24 cellular contexts compared by ENCODE assay signal in genomic region chr1:241964550-241965241, GRCh38. TPM values are rescaled to one million over a fixed set of nuclear protein-coding genes. Genes with fewer than 3 reads are reported as not detected.
DNase-seq lines count a peak whose midpoint lies in the region; ATAC-seq, FAIRE-seq and TF ChIP-seq lines count a peak whose summit lies in the region.
"Had no signal": no experiment of that assay in that cellular context is flagged by ENCODE, and none has a peak within 500 bp of the region (broad histone marks: within the 10 kb centered on the region; RNA-seq: fewer than 3 reads in every experiment).

No MANE protein-coding gene starts in this region.

- no TSS peak for BruUV-seq in K562 (replicated peaks; lab: Mats Ljungman, UMichigan)

- H3K4me2 ChIP-seq in K562 (ENCODE audit: insufficient read depth, low read length) (no peak overlapping the region), osteoblast (ENCODE audit: insufficient read depth, low read length) (no peak overlapping the region)

- DNase-seq in NB4 (ENCODE audit: low read depth): peak; percentile 52
- no peak for DNase-seq in K562 (ENCODE audit: extremely low read depth in 1 of 4, low spot score in 3 of 4)
- peak; percentile 16 for DNase-seq in glomerular endothelial cell (ENCODE audit: extremely low read depth, low read depth, low spot score)
- DNase-seq in osteoblast (ENCODE audit: insufficient read length, low spot score, missing footprints): peak; percentile 54
- no peak for DNase-seq in T1000 (lab: John Stamatoyannopoulos, UW)
- DNase-seq in RWPE1 (ENCODE audit: low spot score): no peak
- no peak for DNase-seq in small intestine
- DNase-seq in DMS79 treated with DMSO at 0.1 percent for 48 hours (lab: John Stamatoyannopoulos, UW): no peak
- DNase-seq: activated CD8-positive, alpha-beta T cell treated with anti-CD3 and anti-CD28 coated beads, Interleukin-2, amount 10 ng/mL, durations not matched to agents 7 days and 5 days; activated naive CD8-positive, alpha-beta T cell treated with anti-CD3 and anti-CD28 coated beads, Interleukin-2, amount 50 U/mL, for 24 hours; Calu3; central memory CD4-positive, alpha-beta T cell; GDM1; glutamatergic neuron; H7; NCI-H187 treated with DMSO at 0.1 percent for 48 hours; NCI-H446; stimulated activated CD4-positive, alpha-beta T cell treated with anti-CD3 and anti-CD28 coated beads, Interleukin-4, amount 100 ng/mL, for 4 hours had no signal

- H3K27me3 ChIP-seq in K562 (ENCODE audit: control insufficient read depth in 2 of 2, insufficient read depth in 2 of 2, low read length in 2 of 2) (peaks cover 7 to 25% of the 10 kb centered on the region in 2 experiments; a peak in 3 of 5 replicates), osteoblast (ENCODE audit: insufficient read depth, low read length) (no peaks in the 10 kb centered on the region), small intestine (ENCODE audit: control insufficient read depth in 2 of 2, insufficient read depth in 2 of 2, low read length in 2 of 2) (no peaks in the 10 kb centered on the region)
- H3K27me3 ChIP-seq: neutrophil had no signal

- ATAC-seq in K562: peak; percentile 66
- ATAC-seq: activated CD8-positive, alpha-beta T cell treated with anti-CD3 and anti-CD28 coated beads, Interleukin-2, amount 10 ng/mL, durations not matched to agents 7 days and 5 days; activated naive CD8-positive, alpha-beta T cell treated with anti-CD3 and anti-CD28 coated beads, Interleukin-2, amount 50 U/mL, for 24 hours had no signal

- intact Hi-C loops in K562 (cut with micrococcal nuclease): no loop called here

- no peaks in the 10 kb centered on the region for H3K36me3 ChIP-seq in K562 (ENCODE audit: control insufficient read depth, insufficient read depth, low read length)
- no peaks in the 10 kb centered on the region for H3K36me3 ChIP-seq in osteoblast (ENCODE audit: insufficient read depth, low read length)
- no peaks in the 10 kb centered on the region for H3K36me3 ChIP-seq in small intestine (ENCODE audit: control insufficient read depth in 2 of 2, insufficient read depth in 2 of 2, low read length in 2 of 2)
- H3K36me3 ChIP-seq: neutrophil had no signal

- TF ChIP-seq POLR2A in NB4 (IDR thresholded peaks at IDR 0.05; ENCODE audit: extremely low read depth, insufficient read length) (no peak), K562 (conservative IDR thresholded peaks at IDR 0.05) (no peak)

- TF ChIP-seq CTCF in NB4 (IDR thresholded peaks at IDR 0.05; ENCODE audit: low read depth, low read length): no peak
- TF ChIP-seq CTCF in K562 (IDR thresholded peaks at IDR 0.05 in 2 of 3, conservative IDR thresholded peaks at IDR 0.05 in 1 of 3; ENCODE audit: insufficient read depth in 2 of 3, low read depth in 1 of 3, low read length in 3 of 3): no peak
- no peak for TF ChIP-seq CTCF in osteoblast (IDR thresholded peaks at IDR 0.05; ENCODE audit: extremely low read depth, low read depth, low read length)
- no peak for TF ChIP-seq CTCF in RWPE1 (conservative IDR thresholded peaks at IDR 0.05; ENCODE audit: low read depth)

- no peaks in the 10 kb centered on the region for H3K4me1 ChIP-seq in K562 (replicated peaks in 1 of 2; ENCODE audit: control insufficient read depth in 2 of 2, insufficient read depth in 2 of 2, low read length in 2 of 2)
- no peaks in the 10 kb centered on the region for H3K4me1 ChIP-seq in osteoblast (ENCODE audit: insufficient read depth, low read length)
- no peaks in the 10 kb centered on the region for H3K4me1 ChIP-seq in small intestine (ENCODE audit: control insufficient read depth in 2 of 2, insufficient read depth in 1 of 2, low read depth in 1 of 2, low read length in 1 of 2)

- no peak for FAIRE-seq in K562 (lab: Jason Lieb, UNC)
- no peak for FAIRE-seq in small intestine (lab: Jason Lieb, UNC)
- FAIRE-seq: GM12891 had no signal

- H4K20me1 ChIP-seq in K562 (replicated peaks; ENCODE audit: control insufficient read depth, insufficient read depth, low read length) (no peaks in the 10 kb centered on the region), osteoblast (ENCODE audit: insufficient read depth, low read length) (no peaks in the 10 kb centered on the region)

- no peaks in the 10 kb centered on the region for H3K79me2 ChIP-seq in K562 (ENCODE audit: control insufficient read depth, insufficient read depth, low read length)
- no peaks in the 10 kb centered on the region for H3K79me2 ChIP-seq in osteoblast (ENCODE audit: insufficient read depth, low read length)

- no peak for TF ChIP-seq RAD21 in K562 (CRISPR knock-in tag; conservative IDR thresholded peaks at IDR 0.05 in 1 of 2, IDR thresholded peaks at IDR 0.05 in 1 of 2)

- 26% methylated on average over 8 of the region's 8 CpGs for WGBS in K562 (ENCODE audit: insufficient coverage, low coverage, missing lambda C conversion rate)
- 74 to 83% (median 78%) methylated on average over 8 of the region's 8 CpGs for WGBS in small intestine, 3 donors

- H3K27ac ChIP-seq in K562 (ENCODE audit: extremely low read depth, low read depth, low read length): no peak overlapping the region
- H3K27ac ChIP-seq in osteoblast (ENCODE audit: low read depth, low read length): no peak overlapping the region
- H3K27ac ChIP-seq in RWPE1: no peak overlapping the region
- H3K27ac ChIP-seq in small intestine (ENCODE audit: low read depth in 1 of 2, low read length in 1 of 2): no peak overlapping the region
- H3K27ac ChIP-seq: neutrophil, VCaP had no signal

- no peak for TF ChIP-seq EP300 in K562 (IDR thresholded peaks at IDR 0.05; ENCODE audit: low read length)

- H3K9ac ChIP-seq in K562 (ENCODE audit: insufficient read depth in 1 of 2, low read depth in 2 of 2, low read length in 2 of 2): no peak overlapping the region

- POLR2A ChIA-PET in K562 (lab: Yijun Ruan, JAX): no interaction called here
- POLR2A ChIA-PET in RWPE1 (lab: Yijun Ruan, JAX; ENCODE audit: low non-redundant PET): no interaction called here

- no peaks in the 10 kb centered on the region for H3K9me3 ChIP-seq in K562 (replicated peaks; ENCODE audit: control insufficient read depth, insufficient read depth, low read depth, low read length)
- no peaks in the 10 kb centered on the region for H3K9me3 ChIP-seq in osteoblast (ENCODE audit: low read depth, low read length)
- H3K9me3 ChIP-seq in small intestine (ENCODE audit: control insufficient read depth, low read depth): no peaks in the 10 kb centered on the region
- H3K9me3 ChIP-seq: neutrophil had no signal

- CTCF ChIA-PET in K562 (lab: Yijun Ruan, JAX; ENCODE audit: low intra/inter-chr PET ratio): no interaction called here
- CTCF ChIA-PET in RWPE1 (lab: Yijun Ruan, JAX): no interaction called here

- no peak overlapping the region for H3K4me3 ChIP-seq in NB4 (ENCODE audit: low read depth, low read length)
- no peak overlapping the region for H3K4me3 ChIP-seq in K562
- no peak overlapping the region for H3K4me3 ChIP-seq in osteoblast (ENCODE audit: insufficient read depth, low read length)
- H3K4me3 ChIP-seq in small intestine (ENCODE audit: low read depth in 1 of 2, low read length in 2 of 2): no peak overlapping the region

- H2AFZ ChIP-seq in K562 (ENCODE audit: low read depth, low read length): no peak overlapping the region
- no peak overlapping the region for H2AFZ ChIP-seq in osteoblast (ENCODE audit: low read length)

- H3K9me1 ChIP-seq in K562 (ENCODE audit: control insufficient read depth, insufficient read depth, low read length): no peaks in the 10 kb centered on the region

- in situ Hi-C loops in K562 (cut with MboI): no loop called here

TF ChIP-seq in K562, 482 proteins besides CTCF, POLR2A, EP300 and RAD21 (continues in another document):
- no peak for TF ChIP-seq ATF1 (CRISPR knock-in tag; IDR thresholded peaks at IDR 0.05)
- TF ChIP-seq ATF1 (tag; IDR thresholded peaks at IDR 0.05): peak; percentile 65
- TF ChIP-seq CEBPB (tag; IDR thresholded peaks at IDR 0.05): peak; percentile 74

RNA-seq across cellular contexts. Expression of gene BECN2, which starts 7.1 kb away (rescaled TPM):
- total RNA-seq in K562 (2011; cell fraction: chromatin; rRNA removed; ENCODE audit: low replicate concordance): not detected in 2 replicates
- not detected in 2 replicates for total RNA-seq in K562 (2011; cell fraction: nucleolus; rRNA removed)
- total RNA-seq in K562 (2011; cell fraction: nucleoplasm; rRNA removed): not detected in 2 replicates
- total RNA-seq in K562 (2014; rRNA removed) (not detected in 2 replicates), K562 (2014; rRNA removed; fragmentation: Illumina TruSeq; extraction: Trizol) (not detected in 2 replicates), K562 (2015; rRNA removed; fragmentation: Illumina TruSeq; extraction: Trizol) (not detected in 2 replicates), K562 (2021) (not detected in 2 replicates), glomerular endothelial cell (not detected in 2 replicates), osteoblast (not detected in 2 replicates)
- polyA plus RNA-seq in K562 (2011; rRNA removed) (not detected in 2 replicates), K562 (2014; fragmentation: Illumina TruSeq; extraction: Trizol) (not detected in 2 replicates), K562 (2014; fragmentation: Nextera tagmentation; extraction: Ambion mirVana) (not detected), K562 (2014; rRNA removed) (not detected in 2 replicates), small intestine (not detected)
- not detected in 2 replicates for polyA plus RNA-seq in K562 (2011; cell fraction: cytosol; rRNA removed)
- not detected in 2 replicates for polyA plus RNA-seq in K562 (2011; cell fraction: nucleus; rRNA removed)
- not detected in 2 replicates for polyA plus RNA-seq in K562 (2012)
- not detected in 2 replicates for polyA minus RNA-seq in K562 (2011; rRNA and poly(A)+ RNA removed)
- polyA minus RNA-seq in K562 (2011; cell fraction: cytosol; rRNA and poly(A)+ RNA removed): not detected in 2 replicates
- polyA minus RNA-seq in K562 (2011; cell fraction: nucleus; rRNA and poly(A)+ RNA removed): not detected in 2 replicates
- total RNA-seq: activated CD8-positive, alpha-beta T cell treated with anti-CD3 and anti-CD28 coated beads, Interleukin-2, amount 10 ng/mL, durations not matched to agents 7 days and 5 days; activated T-helper 1 cell treated with anti-CD3 and anti-CD28 coated beads, Interleukin-12 subunit alpha, Interleukin-12 subunit beta, Interleukin-2, Interleukin-4 antibody, amounts not matched to agents 30 ng/mL and 10 ng/mL and 1 ng/mL, durations not matched to agents 14 hours and 24 hours and 36 hours; Calu3; H7; mesothelial cell of epicardium; OCI-LY7 had no signal

RNA-seq across cellular contexts. Expression of gene MAP1LC3C, which starts 34.2 kb away (rescaled TPM):
- not detected in 2 replicates for total RNA-seq in K562 (2011; cell fraction: chromatin; rRNA removed; ENCODE audit: low replicate concordance)
- total RNA-seq in K562 (2011; cell fraction: nucleolus; rRNA removed): not detected in 2 replicates
- not detected in 2 replicates for total RNA-seq in K562 (2011; cell fraction: nucleoplasm; rRNA removed)
- total RNA-seq in K562 (2014; rRNA removed) (not detected in 2 replicates), K562 (2014; rRNA removed; fragmentation: Illumina TruSeq; extraction: Trizol) (not detected in 2 replicates), K562 (2015; rRNA removed; fragmentation: Illumina TruSeq; extraction: Trizol) (not detected in 2 replicates), K562 (2021) (not detected in 2 replicates), glomerular endothelial cell (0.92 TPM in 1 of 2 replicates, not detected in the other), osteoblast (under 0.01 and 0.29 TPM in 2 replicates)
- polyA plus RNA-seq in K562 (2011; rRNA removed) (not detected in 2 replicates), K562 (2014; fragmentation: Illumina TruSeq; extraction: Trizol) (not detected in 2 replicates), K562 (2014; fragmentation: Nextera tagmentation; extraction: Ambion mirVana) (not detected), K562 (2014; rRNA removed) (not detected in 2 replicates), small intestine (1 to 10 TPM in 1 of 3 donors, not detected in 2; 3.1 TPM)
- polyA plus RNA-seq in K562 (2011; cell fraction: cytosol; rRNA removed): not detected in 2 replicates
- polyA plus RNA-seq in K562 (2011; cell fraction: nucleus; rRNA removed): not detected in 2 replicates
- 0.11 TPM in 1 of 2 replicates, not detected in the other for polyA plus RNA-seq in K562 (2012)
- not detected in 2 replicates for polyA minus RNA-seq in K562 (2011; rRNA and poly(A)+ RNA removed)
- not detected in 2 replicates for polyA minus RNA-seq in K562 (2011; cell fraction: cytosol; rRNA and poly(A)+ RNA removed)
- polyA minus RNA-seq in K562 (2011; cell fraction: nucleus; rRNA and poly(A)+ RNA removed): not detected in 2 replicates
- total RNA-seq: activated CD8-positive, alpha-beta T cell treated with anti-CD3 and anti-CD28 coated beads, Interleukin-2, amount 10 ng/mL, durations not matched to agents 7 days and 5 days; activated T-helper 1 cell treated with anti-CD3 and anti-CD28 coated beads, Interleukin-12 subunit alpha, Interleukin-12 subunit beta, Interleukin-2, Interleukin-4 antibody, amounts not matched to agents 30 ng/mL and 10 ng/mL and 1 ng/mL, durations not matched to agents 14 hours and 24 hours and 36 hours; Calu3; OCI-LY7 had no signal

Comparison
In these comparisons a context has a peak if more than half of its experiments do, and no peak if none do; other contexts are left out.
1. DNase-seq: peak in NB4 (single experiment), glomerular endothelial cell (single experiment) and osteoblast (single experiment); none in K562 (0 of 4), T1000 (single experiment), RWPE1 (single experiment), small intestine (single experiment) and DMS79 treated with DMSO at 0.1 percent for 48 hours (single experiment).